In the genomic region with DNA sequence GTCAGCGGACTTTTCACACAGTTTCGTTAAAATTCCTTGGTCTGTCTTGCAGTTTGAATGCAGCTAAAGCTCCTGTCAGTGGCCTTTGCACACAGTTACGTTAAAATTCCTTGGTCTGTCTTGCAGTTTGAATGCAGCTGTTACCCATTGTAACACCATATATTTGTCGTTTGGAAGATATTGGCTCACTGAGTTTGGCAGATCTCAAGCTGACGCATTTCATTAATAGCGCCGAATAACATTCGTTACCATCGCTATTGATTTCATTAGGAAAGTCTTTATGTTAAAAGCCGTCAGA, we compare ENCODE assay signal across 8 cellular contexts. TPM values are rescaled to one million over a fixed set of nuclear protein-coding genes. Genes with fewer than 3 reads are reported as not detected.
A peak's percentile ranks its signal among the peaks of the same experiment; 100 is the strongest.
DNase-seq lines count a peak whose midpoint lies in the region; ATAC-seq and TF ChIP-seq lines count a peak whose summit lies in the region.

No MANE protein-coding gene starts in this region.

- peak overlapping the region in 4 of 9 donors; percentile 77 to 96 (median 87) for H3K27ac Mint-ChIP-seq in naive thymus-derived CD4-positive, alpha-beta T cell

- peaks cover 21% of the 10 kb centered on the region for H4K20me1 ChIP-seq in Loucy (ENCODE audit: insufficient read depth, low read length, poor library complexity, severe bottlenecking)

- POLR2A ChIA-PET in naive thymus-derived CD4-positive, alpha-beta T cell (lab: Charles Lee): interaction anchor here (0.6 to 1.1 kb wide), 2 partner anchors 86 to 115 kb away, joined by 3 to 6 read pairs; a partner anchor contains a TSS

- 0 out of 2 replicates have a peak overlapping the region, but pooled peaks have one; percentile 62 for H2AFZ ChIP-seq in Loucy (ENCODE audit: low read length)

- peaks cover 0 to 3% (median 0%) of the 10 kb centered on the region in 5 donors for H3K36me3 Mint-ChIP-seq in naive thymus-derived CD4-positive, alpha-beta T cell

- no peaks in the 10 kb centered on the region for H3K9me3 Mint-ChIP-seq in naive thymus-derived CD4-positive, alpha-beta T cell

- no peak for DNase-seq in BE2C
- no peak for DNase-seq in dorsolateral prefrontal cortex
- no peak for DNase-seq in naive thymus-derived CD4-positive, alpha-beta T cell
- DNase-seq in NCI-H2227 (lab: John Stamatoyannopoulos, UW; ENCODE audit: unreplicated experiment): no peak
- no peak for DNase-seq in GM13976 (ENCODE audit: low spot score)

- CTCF ChIA-PET in naive thymus-derived CD4-positive, alpha-beta T cell (lab: Charles Lee): interaction anchor here (0.6 kb wide), 2 partner anchors 95 to 1192 kb away, joined by 3 to 5 read pairs; no protein-coding TSS in a partner anchor

- no peaks in the 10 kb centered on the region for H3K4me1 ChIP-seq in BE2C
- H3K4me1 ChIP-seq in Loucy (ENCODE audit: insufficient read depth, low read length, poor library complexity, severe bottlenecking): peaks cover 47% of the 10 kb centered on the region
- peaks cover 3 to 9% of the 10 kb centered on the region in 2 donors for H3K4me1 ChIP-seq in naive thymus-derived CD4-positive, alpha-beta T cell (ENCODE audit: control insufficient read depth in 2 of 2, insufficient read depth in 2 of 2, low read length in 2 of 2)

- intact Hi-C loops in dorsolateral prefrontal cortex (cut with DNase I): loop anchor here in 1 of 2 donors (10.0 kb wide), 1 partner anchor 91 kb away; a partner anchor contains a TSS
- intact Hi-C loops in naive thymus-derived CD4-positive, alpha-beta T cell (cut with micrococcal nuclease): loop anchor here (2.0 to 10.0 kb wide), 5 partner anchors 49 to 1079 kb away; a partner anchor contains a TSS

- H3K4me1 Mint-ChIP-seq in naive thymus-derived CD4-positive, alpha-beta T cell: peaks cover 20 to 56% (median 28%) of the 10 kb centered on the region in 7 donors

- no peak for ATAC-seq in naive thymus-derived CD4-positive, alpha-beta T cell
- ATAC-seq in GM19455 (IDR thresholded peaks at IDR 0.05; ENCODE audit: unreplicated experiment): no peak
- no peak for ATAC-seq in GM21576 (IDR thresholded peaks at IDR 0.05; ENCODE audit: unreplicated experiment)

- H3K9me2 ChIP-seq in Loucy (replicated peaks; ENCODE audit: low read depth, low read length): no peaks in the 10 kb centered on the region

- H3K27me3 Mint-ChIP-seq in naive thymus-derived CD4-positive, alpha-beta T cell: no peaks in the 10 kb centered on the region

- peak overlapping the region in 27 of 59 donors; percentile 15 to 94 (median 71) for H3K27ac ChIP-seq in dorsolateral prefrontal cortex
- no peak overlapping the region for H3K27ac ChIP-seq in naive thymus-derived CD4-positive, alpha-beta T cell (ENCODE audit: low read depth, low read length)

- H3K9ac ChIP-seq in Loucy (ENCODE audit: low read depth, low read length, poor library complexity, severe bottlenecking): peak overlapping the region; percentile 73

- no peaks in the 10 kb centered on the region for H3F3A ChIP-seq in Loucy (ENCODE audit: low read depth)

- H3K4me2 ChIP-seq in Loucy (ENCODE audit: low read depth, low read length, poor library complexity, severe bottlenecking): peak overlapping the region; percentile 90

- in situ Hi-C loops in GM13976 (cut with MboI; ENCODE audit: low sequenced_read_pairs, unreplicated experiment): no loop called here

- TF ChIP-seq CTCF in BE2C (IDR thresholded peaks at IDR 0.05; ENCODE audit: low read depth, low read length) (no peak), Loucy (conservative IDR thresholded peaks at IDR 0.05; ENCODE audit: low read length) (no peak), dorsolateral prefrontal cortex (IDR thresholded peaks at IDR 0.05 in 54 of 56, conservative IDR thresholded peaks at IDR 0.05 in 2 of 56; ENCODE audit: low read depth in 1 of 56, partially characterized antibody in 56 of 56) (no peak), GM13976 (IDR thresholded peaks at IDR 0.05; ENCODE audit: borderline replicate concordance, control extremely low read depth, extremely low read depth, insufficient read depth, missing control alignments) (no peak)

- H3K36me3 ChIP-seq in BE2C (no peaks in the 10 kb centered on the region), Loucy (ENCODE audit: insufficient read depth, low read length) (no peaks in the 10 kb centered on the region)
- peaks cover 0 to 4% (median 0%) of the 10 kb centered on the region in 3 experiments for H3K36me3 ChIP-seq in naive thymus-derived CD4-positive, alpha-beta T cell (ENCODE audit: control insufficient read depth in 2 of 3, insufficient read depth in 3 of 3, low read length in 3 of 3)

- H3K4me3 ChIP-seq in BE2C (ENCODE audit: low read depth, low read length) (peak overlapping the region; percentile 79), Loucy (ENCODE audit: low read length, poor library complexity, severe bottlenecking) (peak overlapping the region; percentile 87), dorsolateral prefrontal cortex (peak overlapping the region; percentile 49 to 99 (median 85))
- peak overlapping the region; percentile 75 for H3K4me3 ChIP-seq in naive thymus-derived CD4-positive, alpha-beta T cell (ENCODE audit: low read length)

- H3K27me3 ChIP-seq in BE2C: no peaks in the 10 kb centered on the region
- H3K27me3 ChIP-seq in Loucy (ENCODE audit: insufficient read depth, low read length, poor library complexity, severe bottlenecking): no peaks in the 10 kb centered on the region
- no peaks in the 10 kb centered on the region for H3K27me3 ChIP-seq in dorsolateral prefrontal cortex
- H3K27me3 ChIP-seq in naive thymus-derived CD4-positive, alpha-beta T cell (ENCODE audit: control insufficient read depth in 2 of 2, insufficient read depth in 2 of 2, low read length in 2 of 2): no peaks in the 10 kb centered on the region

- H3K79me2 ChIP-seq in Loucy (ENCODE audit: insufficient read depth, low read length): peaks cover 65% of the 10 kb centered on the region

- peak overlapping the region; percentile 86 to 99 (median 95) for H3K4me3 Mint-ChIP-seq in naive thymus-derived CD4-positive, alpha-beta T cell

- H3K9me3 ChIP-seq in BE2C (no peaks in the 10 kb centered on the region), Loucy (ENCODE audit: insufficient read depth, low read depth, low read length) (no peaks in the 10 kb centered on the region)
- H3K9me3 ChIP-seq in naive thymus-derived CD4-positive, alpha-beta T cell (ENCODE audit: control insufficient read depth in 2 of 3, low read length in 3 of 3): no peaks in the 10 kb centered on the region

RNA-seq across cellular contexts. Expression of a gene that starts 1.1 kb away (rescaled TPM):
- polyA plus RNA-seq in BE2C (2012; ENCODE audit: insufficient read depth, insufficient read length, low read depth): 52.2 TPM
- 10 to 100 TPM; 11.9 to 38.1 (median 21.9) TPM for total RNA-seq in dorsolateral prefrontal cortex
- total RNA-seq in naive thymus-derived CD4-positive, alpha-beta T cell: 10 to 100 TPM; 25.3 to 75.3 (median 49.9) TPM
- 10 to 100 TPM; 53.5 to 56.7 TPM for polyA plus RNA-seq in naive thymus-derived CD4-positive, alpha-beta T cell
